In genomic region chr1:234260578-234260977, GRCh38 we compare ENCODE assay signal across 10 cellular contexts.
DNase-seq lines count a peak whose midpoint lies in the region; ATAC-seq, FAIRE-seq and TF ChIP-seq lines count a peak whose summit lies in the region.
"Had no signal": no experiment of that assay in that cellular context is flagged by ENCODE, and none has a peak within 500 bp of the region (broad histone marks: within the 10 kb centered on the region; RNA-seq: fewer than 3 reads in every experiment).

No MANE protein-coding gene starts in this region.

- H3K36me3 ChIP-seq in PC-3 (ENCODE audit: low read depth, low read length) (peaks cover 9% of the 10 kb centered on the region), astrocyte (ENCODE audit: insufficient read depth, low read length) (no peaks in the 10 kb centered on the region)

- no peak overlapping the region for H3K27ac Mint-ChIP-seq in astrocyte (ENCODE audit: unreplicated experiment)

- H4K20me1 ChIP-seq in PC-3 (ENCODE audit: low read length) (no peaks in the 10 kb centered on the region), astrocyte (ENCODE audit: insufficient read depth, low read length) (no peaks in the 10 kb centered on the region)

- no peaks in the 10 kb centered on the region for H3F3A ChIP-seq in PC-3 (ENCODE audit: low read length, unreplicated experiment)

- intact Hi-C loops in PC-3 (cut with micrococcal nuclease): no loop called here

- H3K9me3 Mint-ChIP-seq in astrocyte (ENCODE audit: unreplicated experiment): peaks cover 4% of the 10 kb centered on the region

- H3K36me3 Mint-ChIP-seq in astrocyte (ENCODE audit: low read depth, unreplicated experiment): no peaks in the 10 kb centered on the region

- peak overlapping the region; percentile 44 for H2AFZ ChIP-seq in PC-3 (ENCODE audit: low read length)
- no peak overlapping the region for H2AFZ ChIP-seq in astrocyte (ENCODE audit: low read depth, low read length)

- H3K27me3 ChIP-seq in PC-3 (ENCODE audit: low read length) (no peaks in the 10 kb centered on the region), astrocyte (ENCODE audit: insufficient read depth, low read length) (no peaks in the 10 kb centered on the region)

- H3K4me2 ChIP-seq in PC-3 (ENCODE audit: low read length): no peak overlapping the region
- no peak overlapping the region for H3K4me2 ChIP-seq in astrocyte (ENCODE audit: low read length)

- TF ChIP-seq CTCF in PC-3 (conservative IDR thresholded peaks at IDR 0.05; ENCODE audit: low read depth, low read length) (no peak), astrocyte (IDR thresholded peaks at IDR 0.05; ENCODE audit: insufficient read depth, low read depth, low read length) (no peak), GM13977 (IDR thresholded peaks at IDR 0.05; ENCODE audit: extremely low read depth, insufficient read depth, missing control alignments) (no peak)

- in situ Hi-C loops in GM13977 (cut with MboI; ENCODE audit: low pct_unique_long_range_greater_than_20kb, low sequenced_read_pairs, unreplicated experiment): no loop called here

- DNase-seq in activated CD4-positive, alpha-beta T cell treated with anti-CD3 and anti-CD28 coated beads for 48 hours: peak; percentile 40
- DNase-seq in activated CD4-positive, alpha-beta T cell treated with anti-CD3 and anti-CD28 coated beads for 1 hour: no peak
- DNase-seq in PC-3: peak; percentile 75
- DNase-seq in astrocyte (ENCODE audit: low read depth): peak; percentile 26
- DNase-seq in stimulated activated CD4-positive, alpha-beta T cell treated with anti-CD3 and anti-CD28 coated beads, TNF-alpha, amount 100 ng/mL, for 24 hours (ENCODE audit: low read depth in 3 of 3): peak in 2 of 3 experiments; percentile 13 to 27
- no peak for DNase-seq in cortex of kidney (lab: John Stamatoyannopoulos, UW)
- no peak for DNase-seq in GM19238 (ENCODE audit: insufficient read length, low spot score)
- DNase-seq in GM13977 (ENCODE audit: low spot score): no peak
- DNase-seq: ACHN, NCI-H146 had no signal

- POLR2A ChIA-PET in PC-3 (lab: Charles Lee; ENCODE audit: unreplicated experiment): no interaction called here

- CTCF ChIA-PET in PC-3 (lab: Charles Lee): no interaction called here

- no peak overlapping the region for H3K9ac ChIP-seq in PC-3 (ENCODE audit: low read length)
- no peak overlapping the region for H3K9ac ChIP-seq in astrocyte (ENCODE audit: low read length)

- peaks cover 8% of the 10 kb centered on the region for H3K4me1 Mint-ChIP-seq in astrocyte (ENCODE audit: low read depth, unreplicated experiment)

- H3K27ac ChIP-seq in PC-3 (ENCODE audit: low read length) (peak overlapping the region; percentile 22), astrocyte (ENCODE audit: low read depth, low read length) (no peak overlapping the region)

- no TSS peak for BruUV-seq in PC-3 (replicated peaks; lab: Mats Ljungman, UMichigan)

- ATAC-seq in PC-3: peak; percentile 67

- H3K27me3 Mint-ChIP-seq in astrocyte (ENCODE audit: low read depth, unreplicated experiment): peaks cover 22% of the 10 kb centered on the region

- FAIRE-seq in astrocyte (lab: Jason Lieb, UNC): no peak

- H3K4me1 ChIP-seq in PC-3 (ENCODE audit: insufficient read depth, low read length): peaks cover 12% of the 10 kb centered on the region
- no peaks in the 10 kb centered on the region for H3K4me1 ChIP-seq in astrocyte (ENCODE audit: insufficient read depth, low read length)

- no peaks in the 10 kb centered on the region for H3K9me2 ChIP-seq in PC-3 (replicated peaks; ENCODE audit: low read length)

- H3K4me3 ChIP-seq in PC-3 (ENCODE audit: low read length) (no peak overlapping the region), astrocyte (ENCODE audit: insufficient read depth, low read depth, low read length) (no peak overlapping the region)

- H3K79me2 ChIP-seq in PC-3 (ENCODE audit: low read length) (no peaks in the 10 kb centered on the region), astrocyte (ENCODE audit: insufficient read depth, low read length) (no peaks in the 10 kb centered on the region)

- no peak overlapping the region for H3K4me3 Mint-ChIP-seq in astrocyte (ENCODE audit: unreplicated experiment)

- H3K9me3 ChIP-seq in PC-3 (ENCODE audit: low read length) (peaks cover 11% of the 10 kb centered on the region), astrocyte (ENCODE audit: insufficient read depth, low read depth, low read length) (no peaks in the 10 kb centered on the region)

Comparison
In these comparisons a context has a peak if more than half of its experiments do, and no peak if none do; other contexts are left out.
1. DNase-seq: peak in activated CD4-positive, alpha-beta T cell treated with anti-CD3 and anti-CD28 coated beads for 48 hours (single experiment), PC-3 (single experiment), astrocyte (single experiment) and stimulated activated CD4-positive, alpha-beta T cell treated with anti-CD3 and anti-CD28 coated beads, TNF-alpha, amount 100 ng/mL, for 24 hours (2 of 3); none in activated CD4-positive, alpha-beta T cell treated with anti-CD3 and anti-CD28 coated beads for 1 hour (single experiment), cortex of kidney (single experiment), GM19238 (single experiment) and GM13977 (single experiment).